ENCODE assay signal across 1 cellular context in the genomic region with DNA sequence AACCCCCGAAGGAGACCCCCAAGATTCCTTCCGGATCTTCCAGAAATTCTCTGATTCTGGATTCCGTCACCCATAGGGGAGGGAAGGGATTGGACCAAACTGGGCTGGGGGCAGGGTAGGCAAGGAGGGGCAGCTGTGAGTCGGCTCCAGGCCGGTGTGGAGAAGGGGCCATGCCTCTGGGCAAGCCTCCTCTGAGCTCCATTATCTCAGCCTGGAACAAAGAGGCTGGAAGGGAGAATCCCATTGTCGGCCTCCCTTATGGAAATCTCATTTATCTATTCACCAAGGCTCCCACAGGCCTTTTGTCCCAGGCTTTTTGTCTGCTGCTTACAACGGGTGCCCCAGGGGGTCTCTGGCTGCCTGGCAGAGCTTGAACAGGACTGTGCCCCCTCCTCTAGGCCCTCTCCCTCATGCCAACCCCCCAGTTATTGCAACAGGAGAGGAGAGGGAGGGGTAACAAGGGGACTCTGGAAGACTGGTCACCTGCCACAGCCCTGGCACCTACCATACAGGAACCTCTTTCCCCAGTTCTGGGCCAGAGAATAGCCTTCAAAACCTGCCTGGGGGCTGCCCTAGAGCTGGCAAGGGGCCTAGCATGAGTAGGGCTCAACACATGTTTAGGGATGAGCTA.
TF ChIP-seq lines count a peak whose summit lies in the region.

No MANE protein-coding gene starts in this region.

TF ChIP-seq in WTC11, 78 proteins besides CTCF, POLR2A, EP300 and RAD21 (continued from another document):
- TF ChIP-seq ZBTB43 (CRISPR knock-in tag; IDR thresholded peaks at IDR 0.05), result peak; percentile 47; the same call in 1 of the 2 replicates
- TF ChIP-seq, protein P1, sequence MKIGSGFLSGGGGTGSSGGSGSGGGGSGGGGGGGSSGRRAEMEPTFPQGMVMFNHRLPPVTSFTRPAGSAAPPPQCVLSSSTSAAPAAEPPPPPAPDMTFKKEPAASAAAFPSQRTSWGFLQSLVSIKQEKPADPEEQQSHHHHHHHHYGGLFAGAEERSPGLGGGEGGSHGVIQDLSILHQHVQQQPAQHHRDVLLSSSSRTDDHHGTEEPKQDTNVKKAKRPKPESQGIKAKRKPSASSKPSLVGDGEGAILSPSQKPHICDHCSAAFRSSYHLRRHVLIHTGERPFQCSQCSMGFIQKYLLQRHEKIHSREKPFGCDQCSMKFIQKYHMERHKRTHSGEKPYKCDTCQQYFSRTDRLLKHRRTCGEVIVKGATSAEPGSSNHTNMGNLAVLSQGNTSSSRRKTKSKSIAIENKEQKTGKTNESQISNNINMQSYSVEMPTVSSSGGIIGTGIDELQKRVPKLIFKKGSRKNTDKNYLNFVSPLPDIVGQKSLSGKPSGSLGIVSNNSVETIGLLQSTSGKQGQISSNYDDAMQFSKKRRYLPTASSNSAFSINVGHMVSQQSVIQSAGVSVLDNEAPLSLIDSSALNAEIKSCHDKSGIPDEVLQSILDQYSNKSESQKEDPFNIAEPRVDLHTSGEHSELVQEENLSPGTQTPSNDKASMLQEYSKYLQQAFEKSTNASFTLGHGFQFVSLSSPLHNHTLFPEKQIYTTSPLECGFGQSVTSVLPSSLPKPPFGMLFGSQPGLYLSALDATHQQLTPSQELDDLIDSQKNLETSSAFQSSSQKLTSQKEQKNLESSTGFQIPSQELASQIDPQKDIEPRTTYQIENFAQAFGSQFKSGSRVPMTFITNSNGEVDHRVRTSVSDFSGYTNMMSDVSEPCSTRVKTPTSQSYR (CRISPR knock-in tag; IDR thresholded peaks at IDR 0.05), result no peak
- TF ChIP-seq, protein P2, sequence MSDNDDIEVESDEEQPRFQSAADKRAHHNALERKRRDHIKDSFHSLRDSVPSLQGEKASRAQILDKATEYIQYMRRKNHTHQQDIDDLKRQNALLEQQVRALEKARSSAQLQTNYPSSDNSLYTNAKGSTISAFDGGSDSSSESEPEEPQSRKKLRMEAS (CRISPR knock-in tag; IDR thresholded peaks at IDR 0.05), result peak; percentile 36; the same call in 1 of the 2 replicates
